Comparison of ENCODE assay signal across 10 cellular contexts in genomic region chr3:156705761-156706631, GRCh38. TPM values are rescaled to one million over a fixed set of nuclear protein-coding genes. Genes with fewer than 3 reads are reported as not detected.
DNase-seq lines count a peak whose midpoint lies in the region; ATAC-seq and TF ChIP-seq lines count a peak whose summit lies in the region.
"Had no signal": no experiment of that assay in that cellular context is flagged by ENCODE, and none has a peak within 500 bp of the region (broad histone marks: within the 10 kb centered on the region; RNA-seq: fewer than 3 reads in every experiment).

No MANE protein-coding gene starts in this region.

- no peaks in the 10 kb centered on the region for H3K27me3 Mint-ChIP-seq in chondrocyte (ENCODE audit: low read depth)

- no peak overlapping the region for H3K27ac Mint-ChIP-seq in chondrocyte (ENCODE audit: unreplicated experiment)

- H3K4me1 Mint-ChIP-seq in chondrocyte (ENCODE audit: low read depth), result peaks cover 46% of the 10 kb centered on the region

- ATAC-seq in GM21381 (IDR thresholded peaks at IDR 0.05; ENCODE audit: unreplicated experiment) (peak; percentile 80), HG03378 (IDR thresholded peaks at IDR 0.05; ENCODE audit: unreplicated experiment) (peak; percentile 73)
- ATAC-seq: heart left ventricle had no signal

- TF ChIP-seq CTCF in chondrocyte (IDR thresholded peaks at IDR 0.05), result no peak

- H3K4me3 Mint-ChIP-seq in chondrocyte (ENCODE audit: unreplicated experiment), result no peak overlapping the region

- peaks cover 31% of the 10 kb centered on the region for H3K36me3 Mint-ChIP-seq in chondrocyte (ENCODE audit: low read depth)

- no peaks in the 10 kb centered on the region for H3K9me3 Mint-ChIP-seq in chondrocyte (ENCODE audit: low read depth)

- DNase-seq in CD1c-positive myeloid dendritic cell (ENCODE audit: extremely low spot score) (peak; percentile 74), amniotic epithelial cell (ENCODE audit: low read depth) (peak; percentile 63), UCSD-AML1 (lab: John Stamatoyannopoulos, UW; ENCODE audit: unreplicated experiment) (no peak), chondrocyte (ENCODE audit: low spot score) (no peak), iPS-NIHi7 (ENCODE audit: extremely low spot score) (no peak)
- no peak for DNase-seq in activated effector memory CD4-positive, alpha-beta T cell treated with Interleukin-2 at 50 U/mL for 16 hours
- DNase-seq: heart left ventricle, substantia nigra had no signal

RNA-seq across cellular contexts. Expression of gene TIPARP, which starts 31.6 kb away (rescaled TPM):
- total RNA-seq in chondrocyte, result 65.3 to 90.5 TPM (median 65.3 TPM) in 3 replicates

Comparison
In these comparisons a context has a peak if more than half of its experiments do, and no peak if none do; other contexts are left out.
1. DNase-seq: peak in CD1c-positive myeloid dendritic cell (single experiment) and amniotic epithelial cell (single experiment); none in UCSD-AML1 (single experiment), activated effector memory CD4-positive, alpha-beta T cell treated with Interleukin-2 at 50 U/mL for 16 hours (single experiment), chondrocyte (single experiment) and iPS-NIHi7 (single experiment).